ENCODE assay signal across 8 cellular contexts in genomic region chr6:7086488-7086887, GRCh38. TPM values are rescaled to one million over a fixed set of nuclear protein-coding genes. Genes with fewer than 3 reads are reported as not detected.
DNase-seq lines count a peak whose midpoint lies in the region; ATAC-seq and TF ChIP-seq lines count a peak whose summit lies in the region.

No MANE protein-coding gene starts in this region.

- intact Hi-C loops in adrenal gland (cut with DNase I), result no loop called here

- H3K9me3 ChIP-seq in adrenal gland (replicated peaks in 1 of 3) (no peaks in the 10 kb centered on the region), thymus (ENCODE audit: control insufficient read depth) (no peaks in the 10 kb centered on the region)

- H3K27ac ChIP-seq in adrenal gland (peak overlapping the region; percentile 11 to 78 (median 39)), thymus (ENCODE audit: low read depth) (peak overlapping the region; percentile 65)

- TF ChIP-seq CTCF in GM10266 (IDR thresholded peaks at IDR 0.05; ENCODE audit: control insufficient read depth, insufficient read depth, low read depth, missing control alignments), result peak; percentile 56
- TF ChIP-seq CTCF in adrenal gland (IDR thresholded peaks at IDR 0.05), result no peak

- H3K4me1 ChIP-seq in adrenal gland (replicated peaks in 1 of 2) (peaks cover 0 to 14% of the 10 kb centered on the region in 2 donors), thymus (ENCODE audit: control insufficient read depth, insufficient read depth, low read length) (peaks cover 27% of the 10 kb centered on the region)

- DNase-seq in GM10266 (ENCODE audit: extremely low spot score), result peak; percentile 44
- DNase-seq in NAMALWA (ENCODE audit: low spot score), result peak; percentile 51
- peak in 5 of 7 donors; percentile 25 to 60 (median 38) for DNase-seq in adrenal gland
- peak; percentile 57 for DNase-seq in medulla oblongata (ENCODE audit: extremely low spot score)
- no peak for DNase-seq in NCI-H2196 (lab: John Stamatoyannopoulos, UW; ENCODE audit: unreplicated experiment)
- DNase-seq in mesenteric fat pad (ENCODE audit: low spot score), result no peak

- peak; percentile 53 for ATAC-seq in GM21737 (IDR thresholded peaks at IDR 0.05; ENCODE audit: unreplicated experiment)

- H3K4me3 ChIP-seq in adrenal gland, result peak overlapping the region in 1 of 4 donors; percentile 33
- H3K4me3 ChIP-seq in thymus (ENCODE audit: low read length), result peak overlapping the region; percentile 30

- H3K27me3 ChIP-seq in adrenal gland (no peaks in the 10 kb centered on the region), thymus (ENCODE audit: control insufficient read depth, insufficient read depth) (no peaks in the 10 kb centered on the region)

- TF ChIP-seq POLR2A in adrenal gland (IDR thresholded peaks at IDR 0.05), result no peak

- H3K36me3 ChIP-seq in adrenal gland (replicated peaks in 1 of 2), result no peaks in the 10 kb centered on the region
- H3K36me3 ChIP-seq in thymus (ENCODE audit: control insufficient read depth, insufficient read depth), result peaks cover 9% of the 10 kb centered on the region

- 30 to 42% (median 38%) methylated on average over 9 of the region's 9 CpGs for WGBS in adrenal gland, 4 donors
- WGBS in thymus, result 3% methylated on average over 9 of the region's 9 CpGs

RNA-seq across cellular contexts. Expression of gene RREB1, which starts 21.3 kb away (rescaled TPM):
- total RNA-seq in adrenal gland (10 to 100 TPM; 45.9 to 79.5 (median 58.3) TPM), mesenteric fat pad (94.5 TPM)
- polyA plus RNA-seq in adrenal gland (10 to 100 TPM in 2 of 3 donors, 1 to 10 TPM in 1; 8.0 to 24.2 (median 20.6) TPM), thymus (9.2 TPM)

Comparison
In these comparisons a context has a peak if more than half of its experiments do, and no peak if none do; other contexts are left out.
1. DNase-seq: peak in GM10266 (single experiment), NAMALWA (single experiment), adrenal gland (5 of 7) and medulla oblongata (single experiment); none in NCI-H2196 (single experiment) and mesenteric fat pad (single experiment).